1 cellular context compared by ENCODE assay signal in the genomic region with DNA sequence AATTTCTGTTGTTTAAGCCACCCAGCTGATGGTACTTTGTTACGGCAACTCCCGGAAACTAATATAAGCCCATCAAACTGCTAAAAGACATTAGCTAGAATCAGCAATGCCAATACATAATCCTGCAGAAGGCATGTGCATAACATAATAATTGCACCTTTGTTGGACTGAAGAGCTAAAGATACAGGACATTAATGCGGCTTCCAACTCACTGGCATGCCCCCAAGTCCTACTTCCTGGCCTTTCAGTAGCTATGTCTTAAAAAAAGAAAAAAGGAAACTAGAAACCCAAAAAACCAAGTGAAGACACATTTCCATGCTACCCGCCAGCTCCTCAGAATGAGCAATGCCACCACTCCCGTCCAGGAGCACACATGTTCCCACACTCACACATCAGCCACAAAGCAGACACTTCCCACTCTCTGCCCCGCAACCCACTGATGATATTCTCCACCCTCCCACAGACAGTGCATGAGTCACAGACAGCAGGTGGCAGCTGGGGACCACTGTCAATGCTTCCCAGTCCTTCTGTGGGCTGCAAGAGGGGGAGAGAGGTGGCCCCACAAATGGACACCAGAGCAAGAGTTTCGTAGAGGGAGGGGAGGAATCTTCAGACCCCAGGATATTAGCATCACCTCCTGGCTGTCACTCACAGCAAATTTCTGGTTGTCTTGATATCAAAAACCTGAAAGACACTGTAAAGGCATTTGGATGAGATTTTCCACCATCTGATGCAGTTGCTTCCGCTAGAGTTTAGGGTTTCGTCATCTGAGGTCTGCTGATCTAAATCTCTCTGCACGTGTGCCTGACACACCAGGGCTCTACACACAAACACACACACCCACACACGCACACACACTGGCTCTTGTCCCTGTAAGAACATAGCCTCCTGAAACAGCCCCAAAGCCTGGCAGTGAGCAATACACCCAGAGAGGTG.
TF ChIP-seq lines count a peak whose summit lies in the region.

No MANE protein-coding gene starts in this region.

TF ChIP-seq in GM23338, 12 proteins besides CTCF, POLR2A, EP300 and RAD21 (continued from another document):
- TF ChIP-seq, protein P1, sequence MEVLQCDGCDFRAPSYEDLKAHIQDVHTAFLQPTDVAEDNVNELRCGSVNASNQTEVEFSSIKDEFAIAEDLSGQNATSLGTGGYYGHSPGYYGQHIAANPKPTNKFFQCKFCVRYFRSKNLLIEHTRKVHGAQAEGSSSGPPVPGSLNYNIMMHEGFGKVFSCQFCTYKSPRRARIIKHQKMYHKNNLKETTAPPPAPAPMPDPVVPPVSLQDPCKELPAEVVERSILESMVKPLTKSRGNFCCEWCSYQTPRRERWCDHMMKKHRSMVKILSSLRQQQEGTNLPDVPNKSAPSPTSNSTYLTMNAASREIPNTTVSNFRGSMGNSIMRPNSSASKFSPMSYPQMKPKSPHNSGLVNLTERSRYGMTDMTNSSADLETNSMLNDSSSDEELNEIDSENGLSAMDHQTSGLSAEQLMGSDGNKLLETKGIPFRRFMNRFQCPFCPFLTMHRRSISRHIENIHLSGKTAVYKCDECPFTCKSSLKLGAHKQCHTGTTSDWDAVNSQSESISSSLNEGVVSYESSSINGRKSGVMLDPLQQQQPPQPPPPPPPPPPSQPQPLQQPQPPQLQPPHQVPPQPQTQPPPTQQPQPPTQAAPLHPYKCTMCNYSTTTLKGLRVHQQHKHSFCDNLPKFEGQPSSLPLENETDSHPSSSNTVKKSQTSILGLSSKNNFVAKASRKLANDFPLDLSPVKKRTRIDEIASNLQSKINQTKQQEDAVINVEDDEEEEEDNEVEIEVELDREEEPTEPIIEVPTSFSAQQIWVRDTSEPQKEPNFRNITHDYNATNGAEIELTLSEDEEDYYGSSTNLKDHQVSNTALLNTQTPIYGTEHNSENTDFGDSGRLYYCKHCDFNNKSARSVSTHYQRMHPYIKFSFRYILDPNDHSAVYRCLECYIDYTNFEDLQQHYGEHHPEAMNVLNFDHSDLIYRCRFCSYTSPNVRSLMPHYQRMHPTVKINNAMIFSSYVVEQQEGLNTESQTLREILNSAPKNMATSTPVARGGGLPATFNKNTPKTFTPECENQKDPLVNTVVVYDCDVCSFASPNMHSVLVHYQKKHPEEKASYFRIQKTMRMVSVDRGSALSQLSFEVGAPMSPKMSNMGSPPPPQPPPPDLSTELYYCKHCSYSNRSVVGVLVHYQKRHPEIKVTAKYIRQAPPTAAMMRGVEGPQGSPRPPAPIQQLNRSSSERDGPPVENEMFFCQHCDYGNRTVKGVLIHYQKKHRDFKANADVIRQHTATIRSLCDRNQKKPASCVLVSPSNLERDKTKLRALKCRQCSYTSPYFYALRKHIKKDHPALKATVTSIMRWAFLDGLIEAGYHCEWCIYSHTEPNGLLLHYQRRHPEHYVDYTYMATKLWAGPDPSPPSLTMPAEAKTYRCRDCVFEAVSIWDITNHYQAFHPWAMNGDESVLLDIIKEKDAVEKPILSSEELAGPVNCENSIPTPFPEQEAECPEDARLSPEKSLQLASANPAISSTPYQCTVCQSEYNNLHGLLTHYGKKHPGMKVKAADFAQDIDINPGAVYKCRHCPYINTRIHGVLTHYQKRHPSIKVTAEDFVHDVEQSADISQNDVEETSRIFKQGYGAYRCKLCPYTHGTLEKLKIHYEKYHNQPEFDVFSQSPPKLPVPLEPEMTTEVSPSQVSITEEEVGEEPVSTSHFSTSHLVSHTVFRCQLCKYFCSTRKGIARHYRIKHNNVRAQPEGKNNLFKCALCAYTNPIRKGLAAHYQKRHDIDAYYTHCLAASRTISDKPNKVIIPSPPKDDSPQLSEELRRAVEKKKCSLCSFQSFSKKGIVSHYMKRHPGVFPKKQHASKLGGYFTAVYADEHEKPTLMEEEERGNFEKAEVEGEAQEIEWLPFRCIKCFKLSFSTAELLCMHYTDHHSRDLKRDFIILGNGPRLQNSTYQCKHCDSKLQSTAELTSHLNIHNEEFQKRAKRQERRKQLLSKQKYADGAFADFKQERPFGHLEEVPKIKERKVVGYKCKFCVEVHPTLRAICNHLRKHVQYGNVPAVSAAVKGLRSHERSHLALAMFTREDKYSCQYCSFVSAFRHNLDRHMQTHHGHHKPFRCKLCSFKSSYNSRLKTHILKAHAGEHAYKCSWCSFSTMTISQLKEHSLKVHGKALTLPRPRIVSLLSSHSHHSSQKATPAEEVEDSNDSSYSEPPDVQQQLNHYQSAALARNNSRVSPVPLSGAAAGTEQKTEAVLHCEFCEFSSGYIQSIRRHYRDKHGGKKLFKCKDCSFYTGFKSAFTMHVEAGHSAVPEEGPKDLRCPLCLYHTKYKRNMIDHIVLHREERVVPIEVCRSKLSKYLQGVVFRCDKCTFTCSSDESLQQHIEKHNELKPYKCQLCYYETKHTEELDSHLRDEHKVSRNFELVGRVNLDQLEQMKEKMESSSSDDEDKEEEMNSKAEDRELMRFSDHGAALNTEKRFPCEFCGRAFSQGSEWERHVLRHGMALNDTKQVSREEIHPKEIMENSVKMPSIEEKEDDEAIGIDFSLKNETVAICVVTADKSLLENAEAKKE (CRISPR knock-in tag; IDR thresholded peaks at IDR 0.05): no peak
- TF ChIP-seq ZNF114 (CRISPR knock-in tag; IDR thresholded peaks at IDR 0.05): no peak
- no peak for TF ChIP-seq JUNB (IDR thresholded peaks at IDR 0.05; ENCODE audit: unreplicated experiment)
- TF ChIP-seq, protein P2, sequence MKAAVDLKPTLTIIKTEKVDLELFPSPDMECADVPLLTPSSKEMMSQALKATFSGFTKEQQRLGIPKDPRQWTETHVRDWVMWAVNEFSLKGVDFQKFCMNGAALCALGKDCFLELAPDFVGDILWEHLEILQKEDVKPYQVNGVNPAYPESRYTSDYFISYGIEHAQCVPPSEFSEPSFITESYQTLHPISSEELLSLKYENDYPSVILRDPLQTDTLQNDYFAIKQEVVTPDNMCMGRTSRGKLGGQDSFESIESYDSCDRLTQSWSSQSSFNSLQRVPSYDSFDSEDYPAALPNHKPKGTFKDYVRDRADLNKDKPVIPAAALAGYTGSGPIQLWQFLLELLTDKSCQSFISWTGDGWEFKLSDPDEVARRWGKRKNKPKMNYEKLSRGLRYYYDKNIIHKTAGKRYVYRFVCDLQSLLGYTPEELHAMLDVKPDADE (IDR thresholded peaks at IDR 0.05): no peak
- no peak for TF ChIP-seq NANOG (IDR thresholded peaks at IDR 0.05; ENCODE audit: borderline replicate concordance)
- no peak for TF ChIP-seq EZH2phosphoT487 (IDR thresholded peaks at IDR 0.05; ENCODE audit: unreplicated experiment)
- TF ChIP-seq EZH2 (IDR thresholded peaks at IDR 0.05; ENCODE audit: low read depth, unreplicated experiment): no peak
- no peak for TF ChIP-seq STAT1 (IDR thresholded peaks at IDR 0.05; ENCODE audit: unreplicated experiment)
- TF ChIP-seq CREB1 (CRISPR knock-in tag; IDR thresholded peaks at IDR 0.05; ENCODE audit: low read depth): no peak
